Comparison of ENCODE assay signal across 1 cellular context in the genomic region with DNA sequence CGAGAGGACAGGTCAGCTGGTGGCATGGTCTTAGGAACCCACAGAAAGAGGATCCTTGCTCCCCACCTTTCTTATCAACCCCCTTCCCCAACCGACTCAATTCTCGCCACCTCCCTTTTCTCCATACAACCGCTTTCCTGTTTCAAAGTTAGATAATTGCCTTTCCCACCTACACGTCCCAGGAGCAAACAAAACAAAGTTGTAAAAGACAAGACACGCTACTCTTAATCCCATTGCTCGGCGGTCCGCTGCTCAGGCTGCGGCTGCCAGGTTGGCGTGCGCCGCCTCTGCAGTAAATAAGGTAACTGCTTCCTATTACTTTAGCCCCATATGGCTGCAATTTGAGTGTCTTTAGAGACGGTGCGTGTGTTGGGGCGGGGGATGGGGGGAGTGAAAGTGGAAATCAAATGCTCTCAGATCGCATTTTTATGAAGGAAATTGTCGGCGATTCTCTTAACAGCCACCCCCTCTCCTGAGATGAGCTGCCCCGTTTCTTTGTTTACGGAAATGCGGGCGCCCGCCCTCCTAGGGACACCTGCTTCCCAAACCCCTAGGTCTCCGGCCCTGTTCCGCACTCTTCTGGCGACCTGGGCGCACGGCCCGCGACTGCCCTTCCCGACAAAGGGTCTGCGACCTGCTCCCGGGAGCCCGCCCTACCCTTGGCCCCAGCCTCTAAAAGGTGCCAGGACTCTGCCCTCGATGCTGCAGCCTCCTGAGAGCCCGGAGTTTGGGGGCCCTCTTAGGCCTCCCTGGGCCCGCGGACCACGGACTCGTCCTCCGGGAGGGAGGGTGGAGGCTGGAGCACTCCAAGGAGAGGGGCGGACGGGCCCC.
A peak's percentile ranks its signal among the peaks of the same experiment; 100 is the strongest.
TF ChIP-seq lines count a peak whose summit lies in the region.

No MANE protein-coding gene starts in this region.

TF ChIP-seq in HepG2, 621 proteins besides CTCF, POLR2A, EP300 and RAD21 (continued from another document and continues in another):
- TF ChIP-seq SKIL (CRISPR knock-in tag; IDR thresholded peaks at IDR 0.05; ENCODE audit: borderline replicate concordance) (no peak), TCF7 (IDR thresholded peaks at IDR 0.05; ENCODE audit: low read depth) (no peak), KDM2A (CRISPR knock-in tag; IDR thresholded peaks at IDR 0.05; ENCODE audit: borderline replicate concordance, low read depth) (peak; percentile 33), YEATS2 (CRISPR knock-in tag; IDR thresholded peaks at IDR 0.05; ENCODE audit: borderline replicate concordance) (no peak), ZNF703 (CRISPR knock-in tag; IDR thresholded peaks at IDR 0.05; ENCODE audit: borderline replicate concordance) (no peak), ZNF564 (CRISPR knock-in tag; IDR thresholded peaks at IDR 0.05) (no peak), ZBTB7A (CRISPR knock-in tag; IDR thresholded peaks at IDR 0.05) (no peak), NFKBIZ (CRISPR knock-in tag; IDR thresholded peaks at IDR 0.05) (no peak), FOXJ3 (CRISPR knock-in tag; IDR thresholded peaks at IDR 0.05; ENCODE audit: borderline replicate concordance) (no peak), YY1 (IDR thresholded peaks at IDR 0.05; ENCODE audit: insufficient read depth, insufficient replicate concordance, low read depth, low read length) (peak; percentile 48), JARID2 (CRISPR knock-in tag; IDR thresholded peaks at IDR 0.05; ENCODE audit: insufficient replicate concordance) (no peak), ATF7 (IDR thresholded peaks at IDR 0.05) (no peak), ATF7 (CRISPR knock-in tag; IDR thresholded peaks at IDR 0.05) (no peak), ZNF382 (CRISPR knock-in tag; IDR thresholded peaks at IDR 0.05; ENCODE audit: borderline replicate concordance) (no peak), U2AF1 (optimal IDR thresholded peaks at IDR 0.05; ENCODE audit: low read depth, low read length) (no peak), NR1H2 (CRISPR knock-in tag; IDR thresholded peaks at IDR 0.05; ENCODE audit: borderline replicate concordance, low read depth) (no peak), POLR2AphosphoS2 (IDR thresholded peaks at IDR 0.05; ENCODE audit: low read depth, low read length) (no peak), PCBP2 (optimal IDR thresholded peaks at IDR 0.05; ENCODE audit: low read depth, low read length, poor library complexity, severe bottlenecking) (no peak), IRF1 (CRISPR knock-in tag; IDR thresholded peaks at IDR 0.05; ENCODE audit: low read depth) (no peak), ZNF558 (CRISPR knock-in tag; IDR thresholded peaks at IDR 0.05; ENCODE audit: borderline replicate concordance) (0 out of 2 replicates have a peak, but pooled peaks have one; percentile 49), ZNF350 (CRISPR knock-in tag; IDR thresholded peaks at IDR 0.05; ENCODE audit: borderline replicate concordance, low read depth) (no peak; the same call in 1 of the 2 replicates), POLR2AphosphoS5 (IDR thresholded peaks at IDR 0.05; ENCODE audit: low read depth, low read length) (no peak), SRSF9 (IDR thresholded peaks at IDR 0.05; ENCODE audit: borderline replicate concordance, insufficient read depth, low read depth, low read length, poor library complexity, severe bottlenecking) (no peak), FOXP1 (IDR thresholded peaks at IDR 0.05) (no peak), FOXP1 (CRISPR knock-in tag; IDR thresholded peaks at IDR 0.05) (0 out of 2 replicates have a peak, but pooled peaks have one; percentile 7), ZFAT (CRISPR knock-in tag; conservative IDR thresholded peaks at IDR 0.05) (no peak), ZBTB8A (CRISPR knock-in tag; IDR thresholded peaks at IDR 0.05; ENCODE audit: borderline replicate concordance, low read depth) (no peak), RBM39 (IDR thresholded peaks at IDR 0.05; ENCODE audit: low read depth, low read length, poor library complexity, severe bottlenecking) (peak; percentile 89), ZFP36 (IDR thresholded peaks at IDR 0.05; ENCODE audit: borderline replicate concordance, low read depth, low read length, partially characterized antibody) (no peak), ZNF333 (CRISPR knock-in tag; IDR thresholded peaks at IDR 0.05; ENCODE audit: borderline replicate concordance) (0 out of 2 replicates have a peak, but pooled peaks have one; percentile 22), PAF1 (CRISPR knock-in tag; IDR thresholded peaks at IDR 0.05) (no peak), ZNF10 (CRISPR knock-in tag; IDR thresholded peaks at IDR 0.05; ENCODE audit: borderline replicate concordance, low read depth) (no peak), SMARCC2 (IDR thresholded peaks at IDR 0.05) (no peak), ZNF737 (CRISPR knock-in tag; IDR thresholded peaks at IDR 0.05; ENCODE audit: borderline replicate concordance) (no peak), ZNF577 (CRISPR knock-in tag; IDR thresholded peaks at IDR 0.05; ENCODE audit: borderline replicate concordance, low read depth) (no peak), MIXL1 (CRISPR knock-in tag; IDR thresholded peaks at IDR 0.05) (no peak), ZFP36L1 (CRISPR knock-in tag; IDR thresholded peaks at IDR 0.05) (no peak), REL (CRISPR knock-in tag; conservative IDR thresholded peaks at IDR 0.05) (no peak), PRDM10 (CRISPR knock-in tag; IDR thresholded peaks at IDR 0.05; ENCODE audit: low read depth) (peak; percentile 89; the same call in 1 of the 2 replicates), ZNF724P (CRISPR knock-in tag; IDR thresholded peaks at IDR 0.05; ENCODE audit: borderline replicate concordance) (peak; percentile 58; the same call in 1 of the 2 replicates), DNMT1 (CRISPR knock-in tag; IDR thresholded peaks at IDR 0.05) (no peak), ZNF773 (CRISPR knock-in tag; IDR thresholded peaks at IDR 0.05; ENCODE audit: borderline replicate concordance) (no peak), NPAS2 (CRISPR knock-in tag; IDR thresholded peaks at IDR 0.05; ENCODE audit: borderline replicate concordance) (no peak), NR2F6 (IDR thresholded peaks at IDR 0.05) (no peak), NR2F6 (CRISPR knock-in tag; IDR thresholded peaks at IDR 0.05) (no peak), ZNF841 (CRISPR knock-in tag; IDR thresholded peaks at IDR 0.05; ENCODE audit: borderline replicate concordance) (no peak), JUNB (CRISPR knock-in tag; IDR thresholded peaks at IDR 0.05; ENCODE audit: borderline replicate concordance) (no peak)
- TF ChIP-seq, protein P1, sequence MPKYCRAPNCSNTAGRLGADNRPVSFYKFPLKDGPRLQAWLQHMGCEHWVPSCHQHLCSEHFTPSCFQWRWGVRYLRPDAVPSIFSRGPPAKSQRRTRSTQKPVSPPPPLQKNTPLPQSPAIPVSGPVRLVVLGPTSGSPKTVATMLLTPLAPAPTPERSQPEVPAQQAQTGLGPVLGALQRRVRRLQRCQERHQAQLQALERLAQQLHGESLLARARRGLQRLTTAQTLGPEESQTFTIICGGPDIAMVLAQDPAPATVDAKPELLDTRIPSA (CRISPR knock-in tag; IDR thresholded peaks at IDR 0.05; ENCODE audit: borderline replicate concordance): no peak
- TF ChIP-seq, protein P2, sequence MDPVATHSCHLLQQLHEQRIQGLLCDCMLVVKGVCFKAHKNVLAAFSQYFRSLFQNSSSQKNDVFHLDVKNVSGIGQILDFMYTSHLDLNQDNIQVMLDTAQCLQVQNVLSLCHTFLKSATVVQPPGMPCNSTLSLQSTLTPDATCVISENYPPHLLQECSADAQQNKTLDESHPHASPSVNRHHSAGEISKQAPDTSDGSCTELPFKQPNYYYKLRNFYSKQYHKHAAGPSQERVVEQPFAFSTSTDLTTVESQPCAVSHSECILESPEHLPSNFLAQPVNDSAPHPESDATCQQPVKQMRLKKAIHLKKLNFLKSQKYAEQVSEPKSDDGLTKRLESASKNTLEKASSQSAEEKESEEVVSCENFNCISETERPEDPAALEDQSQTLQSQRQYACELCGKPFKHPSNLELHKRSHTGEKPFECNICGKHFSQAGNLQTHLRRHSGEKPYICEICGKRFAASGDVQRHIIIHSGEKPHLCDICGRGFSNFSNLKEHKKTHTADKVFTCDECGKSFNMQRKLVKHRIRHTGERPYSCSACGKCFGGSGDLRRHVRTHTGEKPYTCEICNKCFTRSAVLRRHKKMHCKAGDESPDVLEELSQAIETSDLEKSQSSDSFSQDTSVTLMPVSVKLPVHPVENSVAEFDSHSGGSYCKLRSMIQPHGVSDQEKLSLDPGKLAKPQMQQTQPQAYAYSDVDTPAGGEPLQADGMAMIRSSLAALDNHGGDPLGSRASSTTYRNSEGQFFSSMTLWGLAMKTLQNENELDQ (CRISPR knock-in tag; IDR thresholded peaks at IDR 0.05; ENCODE audit: borderline replicate concordance): no peak
- TF ChIP-seq, protein P3, sequence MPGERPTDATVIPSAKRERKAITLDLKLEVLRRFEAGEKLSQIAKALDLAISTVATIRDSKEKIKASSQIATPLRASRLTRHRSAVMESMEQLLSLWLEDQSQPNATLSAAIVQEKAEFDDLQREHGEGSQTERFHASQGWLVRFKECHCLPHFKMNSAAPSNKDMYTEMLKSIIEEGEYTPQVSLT (CRISPR knock-in tag; IDR thresholded peaks at IDR 0.05; ENCODE audit: borderline replicate concordance, low read depth): no peak
- TF ChIP-seq, protein P4, sequence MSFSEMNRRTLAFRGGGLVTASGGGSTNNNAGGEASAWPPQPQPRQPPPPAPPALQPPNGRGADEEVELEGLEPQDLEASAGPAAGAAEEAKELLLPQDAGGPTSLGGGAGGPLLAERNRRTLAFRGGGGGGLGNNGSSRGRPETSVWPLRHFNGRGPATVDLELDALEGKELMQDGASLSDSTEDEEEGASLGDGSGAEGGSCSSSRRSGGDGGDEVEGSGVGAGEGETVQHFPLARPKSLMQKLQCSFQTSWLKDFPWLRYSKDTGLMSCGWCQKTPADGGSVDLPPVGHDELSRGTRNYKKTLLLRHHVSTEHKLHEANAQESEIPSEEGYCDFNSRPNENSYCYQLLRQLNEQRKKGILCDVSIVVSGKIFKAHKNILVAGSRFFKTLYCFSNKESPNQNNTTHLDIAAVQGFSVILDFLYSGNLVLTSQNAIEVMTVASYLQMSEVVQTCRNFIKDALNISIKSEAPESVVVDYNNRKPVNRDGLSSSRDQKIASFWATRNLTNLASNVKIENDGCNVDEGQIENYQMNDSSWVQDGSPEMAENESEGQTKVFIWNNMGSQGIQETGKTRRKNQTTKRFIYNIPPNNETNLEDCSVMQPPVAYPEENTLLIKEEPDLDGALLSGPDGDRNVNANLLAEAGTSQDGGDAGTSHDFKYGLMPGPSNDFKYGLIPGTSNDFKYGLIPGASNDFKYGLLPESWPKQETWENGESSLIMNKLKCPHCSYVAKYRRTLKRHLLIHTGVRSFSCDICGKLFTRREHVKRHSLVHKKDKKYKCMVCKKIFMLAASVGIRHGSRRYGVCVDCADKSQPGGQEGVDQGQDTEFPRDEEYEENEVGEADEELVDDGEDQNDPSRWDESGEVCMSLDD (CRISPR knock-in tag; IDR thresholded peaks at IDR 0.05; ENCODE audit: borderline replicate concordance): no peak
